Comparison of ENCODE assay signal across 20 cellular contexts in the genomic region with DNA sequence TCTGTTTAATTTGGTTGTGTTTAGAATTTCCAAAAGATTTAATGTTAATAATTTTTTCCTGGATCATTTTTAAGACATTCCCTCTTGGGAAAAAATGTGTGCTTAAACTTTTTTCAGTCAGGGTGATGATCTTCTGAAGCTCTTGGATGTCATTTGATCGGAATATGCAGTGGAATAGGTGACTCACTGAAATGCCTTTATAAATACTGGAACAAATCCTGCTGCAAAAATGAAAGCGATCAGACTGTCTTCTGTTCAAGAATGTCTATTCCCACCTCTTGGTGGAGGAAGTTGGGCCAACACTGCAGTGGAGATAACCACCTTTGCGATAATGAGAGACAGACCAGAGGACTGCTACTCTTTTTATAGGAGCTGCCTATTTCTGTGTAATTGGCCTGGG. TPM values are rescaled to one million over a fixed set of nuclear protein-coding genes. Genes with fewer than 3 reads are reported as not detected.
DNase-seq lines count a peak whose midpoint lies in the region; ATAC-seq and TF ChIP-seq lines count a peak whose summit lies in the region.
"Had no signal": no experiment of that assay in that cellular context is flagged by ENCODE, and none has a peak within 500 bp of the region (broad histone marks: within the 10 kb centered on the region; RNA-seq: fewer than 3 reads in every experiment).

No MANE protein-coding gene starts in this region.

- TSS peak; percentile 62 for BruUV-seq in Panc1 (replicated peaks; lab: Mats Ljungman, UMichigan)

- intact Hi-C loops in Panc1 (cut with micrococcal nuclease; ENCODE audit: unreplicated experiment): no loop called here

- no peak overlapping the region for H3K4me3 ChIP-seq in Panc1 (ENCODE audit: low read depth in 2 of 2, low read length in 2 of 2)
- H3K4me3 ChIP-seq: body of pancreas, gastrocnemius medialis, thoracic aorta had no signal

- H3K9me3 Mint-ChIP-seq in chondrocyte (ENCODE audit: low read depth): no peaks in the 10 kb centered on the region
- no peaks in the 10 kb centered on the region for H3K9me3 Mint-ChIP-seq in activated T-helper 17 cell treated with anti-CD3 and anti-CD28 coated beads, Interleukin-2, amount 50 U/mL, for 72 hours
- H3K9me3 Mint-ChIP-seq: activated naive CD4-positive, alpha-beta T cell treated with anti-CD3 and anti-CD28 coated beads, Interleukin-2, amount 50 U/mL, for 72 hours; natural killer cell; stimulated activated memory B cell treated with anti-CD40 and anti-IgM and Interleukin-4, amounts not matched to agents 10 μg/mL and 1 μg/mL and 100 μg/mL, for 72 hours had no signal

- TF ChIP-seq CTCF in AG09319 (IDR thresholded peaks at IDR 0.05; ENCODE audit: low read depth, low read length) (no peak), Panc1 (IDR thresholded peaks at IDR 0.05) (no peak), chondrocyte (IDR thresholded peaks at IDR 0.05) (no peak)

- H3K4me1 ChIP-seq in Panc1 (ENCODE audit: control insufficient read depth, insufficient read depth, low read length): no peaks in the 10 kb centered on the region
- H3K4me1 ChIP-seq: BE2C, body of pancreas, gastrocnemius medialis had no signal

- peaks cover 18% of the 10 kb centered on the region for H3K4me1 Mint-ChIP-seq in chondrocyte (ENCODE audit: low read depth)
- no peaks in the 10 kb centered on the region for H3K4me1 Mint-ChIP-seq in activated T-helper 17 cell treated with anti-CD3 and anti-CD28 coated beads, Interleukin-2, amount 50 U/mL, for 72 hours
- H3K4me1 Mint-ChIP-seq: natural killer cell; stimulated activated memory B cell treated with anti-CD40 and anti-IgM and Interleukin-4, amounts not matched to agents 10 μg/mL and 1 μg/mL and 100 μg/mL, for 72 hours had no signal

- ATAC-seq in Panc1: no peak
- no peak for ATAC-seq in activated T-helper 17 cell treated with anti-CD3 and anti-CD28 coated beads, Interleukin-2, amount 50 U/mL, for 72 hours (replicated peaks)
- ATAC-seq in GM19452 (IDR thresholded peaks at IDR 0.05; ENCODE audit: unreplicated experiment): no peak
- ATAC-seq: activated naive CD4-positive, alpha-beta T cell treated with anti-CD3 and anti-CD28 coated beads, Interleukin-2, amount 50 U/mL, for 72 hours; body of pancreas; gastrocnemius medialis; natural killer cell; stimulated activated memory B cell treated with anti-CD40 and anti-IgM and Interleukin-4, amounts not matched to agents 10 μg/mL and 1 μg/mL and 100 μg/mL, for 72 hours had no signal

- POLR2A ChIA-PET in Panc1 (lab: Charles Lee): no interaction called here

- CTCF ChIA-PET in Panc1 (lab: Charles Lee): no interaction called here

- H3K36me3 Mint-ChIP-seq in chondrocyte (ENCODE audit: low read depth): peaks cover 14% of the 10 kb centered on the region
- H3K36me3 Mint-ChIP-seq in activated T-helper 17 cell treated with anti-CD3 and anti-CD28 coated beads, Interleukin-2, amount 50 U/mL, for 72 hours (ENCODE audit: low read depth): peaks cover 60% of the 10 kb centered on the region
- H3K36me3 Mint-ChIP-seq: natural killer cell had no signal

- no peak for TF ChIP-seq POLR2A in erythroblast (IDR thresholded peaks at IDR 0.05; ENCODE audit: low read length)

- in situ Hi-C loops in Panc1 (cut with HindIII; ENCODE audit: low pct_unique_long_range_greater_than_20kb, low sequenced_read_pairs): no loop called here

- no peak overlapping the region for H3K27ac ChIP-seq in Panc1 (ENCODE audit: low read length)
- H3K27ac ChIP-seq: body of pancreas, gastrocnemius medialis, thoracic aorta had no signal

- H3K27ac Mint-ChIP-seq in chondrocyte (ENCODE audit: unreplicated experiment): peak overlapping the region; percentile 81
- H3K27ac Mint-ChIP-seq in activated T-helper 17 cell treated with anti-CD3 and anti-CD28 coated beads, Interleukin-2, amount 50 U/mL, for 72 hours: no peak overlapping the region
- H3K27ac Mint-ChIP-seq: activated naive CD4-positive, alpha-beta T cell treated with anti-CD3 and anti-CD28 coated beads, Interleukin-2, amount 50 U/mL, for 72 hours; natural killer cell; stimulated activated memory B cell treated with anti-CD40 and anti-IgM and Interleukin-4, amounts not matched to agents 10 μg/mL and 1 μg/mL and 100 μg/mL, for 72 hours had no signal

- H3K27me3 ChIP-seq in Panc1 (ENCODE audit: control insufficient read depth, insufficient read depth, low read length): no peaks in the 10 kb centered on the region
- H3K27me3 ChIP-seq: BE2C, body of pancreas, gastrocnemius medialis had no signal

- H3K4me3 Mint-ChIP-seq in chondrocyte (ENCODE audit: unreplicated experiment): no peak overlapping the region
- no peak overlapping the region for H3K4me3 Mint-ChIP-seq in activated T-helper 17 cell treated with anti-CD3 and anti-CD28 coated beads, Interleukin-2, amount 50 U/mL, for 72 hours
- H3K4me3 Mint-ChIP-seq: natural killer cell; stimulated activated memory B cell treated with anti-CD40 and anti-IgM and Interleukin-4, amounts not matched to agents 10 μg/mL and 1 μg/mL and 100 μg/mL, for 72 hours had no signal

- H3K27me3 Mint-ChIP-seq in chondrocyte (ENCODE audit: low read depth): no peaks in the 10 kb centered on the region
- no peaks in the 10 kb centered on the region for H3K27me3 Mint-ChIP-seq in activated T-helper 17 cell treated with anti-CD3 and anti-CD28 coated beads, Interleukin-2, amount 50 U/mL, for 72 hours
- H3K27me3 Mint-ChIP-seq: stimulated activated memory B cell treated with anti-CD40 and anti-IgM and Interleukin-4, amounts not matched to agents 10 μg/mL and 1 μg/mL and 100 μg/mL, for 72 hours had no signal

- H3K9me3 ChIP-seq in Panc1 (ENCODE audit: control insufficient read depth, insufficient read depth, low read depth, low read length): no peaks in the 10 kb centered on the region
- H3K9me3 ChIP-seq: BE2C, body of pancreas, gastrocnemius medialis, thoracic aorta had no signal

- DNase-seq in AG09319 (ENCODE audit: extremely low read depth, low read depth): peak; percentile 12
- DNase-seq in Panc1 (ENCODE audit: low read depth, low spot score): no peak
- no peak for DNase-seq in chondrocyte (ENCODE audit: low spot score)
- peak; percentile 13 for DNase-seq in myocyte (ENCODE audit: low read depth)
- DNase-seq in erythroblast (lab: John Stamatoyannopoulos, UW): no peak
- DNase-seq in NCI-H1694 (lab: John Stamatoyannopoulos, UW): no peak
- DNase-seq: activated CD4-positive, alpha-beta T cell treated with anti-CD3 and anti-CD28 coated beads for 1 hour; BE2C; body of pancreas; COR-L47; gastrocnemius medialis; mesendoderm; natural killer cell; NCI-H1105 treated with DMSO at 0.1 percent for 48 hours; posterior cingulate gyrus had no signal

- H3K36me3 ChIP-seq in Panc1 (ENCODE audit: control insufficient read depth, insufficient read depth, low read length): 0 out of 2 replicates have a peak, but pooled peaks cover 4% of the 10 kb centered on the region

RNA-seq across cellular contexts. Expression of a gene that starts 46.7 kb away (rescaled TPM):
- total RNA-seq in Panc1 (2021; ENCODE audit: unreplicated experiment): 17.3 TPM
- 9.0 TPM for polyA plus RNA-seq in Panc1 (2012; ENCODE audit: insufficient read length)
- 20.9 to 23.6 TPM (median 21.9 TPM) in 3 replicates for total RNA-seq in chondrocyte
- total RNA-seq in myocyte: 15.4 and 27.7 TPM in 2 replicates
- polyA plus RNA-seq in myocyte (2012): 5.9 TPM
- total RNA-seq in activated T-helper 17 cell treated with anti-CD3 and anti-CD28 coated beads, Interleukin-2, amount 50 U/mL, for 72 hours: 10 to 100 TPM; 17.5 to 18.5 TPM

Comparison
In these comparisons a context has a peak if more than half of its experiments do, and no peak if none do; other contexts are left out.
1. DNase-seq: peak in AG09319 (single experiment) and myocyte (single experiment); none in Panc1 (single experiment), chondrocyte (single experiment), erythroblast (0 of 2) and NCI-H1694 (single experiment).